Comparison of ENCODE assay signal across 17 cellular contexts in genomic region chr10:110784198-110784597, GRCh38.
A peak's percentile ranks its signal among the peaks of the same experiment; 100 is the strongest.
DNase-seq lines count a peak whose midpoint lies in the region; ATAC-seq and TF ChIP-seq lines count a peak whose summit lies in the region.
"Had no signal": no experiment of that assay in that cellular context is flagged by ENCODE, and none has a peak within 500 bp of the region (broad histone marks: within the 10 kb centered on the region; RNA-seq: fewer than 3 reads in every experiment).

No MANE protein-coding gene starts in this region.

- POLR2A ChIA-PET in T-cell (lab: Charles Lee): no interaction called here

- ATAC-seq in T-cell (replicated peaks in 1 of 4) (no peak), gastrocnemius medialis (peak; percentile 85 to 86)
- ATAC-seq: stimulated activated memory B cell treated with anti-CD40 and anti-IgM and Interleukin-4, amounts not matched to agents 10 μg/mL and 1 μg/mL and 100 μg/mL, for 72 hours had no signal

- H3K36me3 ChIP-seq in esophagus muscularis mucosa: peaks cover 0 to 7% (median 0%) of the 10 kb centered on the region in 4 donors
- H3K36me3 ChIP-seq in gastrocnemius medialis: no peaks in the 10 kb centered on the region

- CTCF ChIA-PET in T-cell (lab: Charles Lee): no interaction called here

- TF ChIP-seq POLR2A in esophagus muscularis mucosa (IDR thresholded peaks at IDR 0.05; ENCODE audit: low read depth) (no peak), gastrocnemius medialis (IDR thresholded peaks at IDR 0.05) (peak in 1 of 2 donors; percentile 28)

- H3K4me3 ChIP-seq in esophagus muscularis mucosa (no peak overlapping the region), gastrocnemius medialis (no peak overlapping the region)

- H3K4me1 ChIP-seq in esophagus muscularis mucosa (peaks cover 40 to 50% (median 42%) of the 10 kb centered on the region in 4 donors), gastrocnemius medialis (peaks cover 31 to 38% of the 10 kb centered on the region in 2 donors)

- in situ Hi-C loops in gastrocnemius medialis (cut with MboI; ENCODE audit: low sequenced_read_pairs in 4 of 4): loop anchor here in 2 of 4 donors (25.0 kb wide), 1 partner anchor 172 kb away; no protein-coding TSS in a partner anchor

- TF ChIP-seq EP300 in esophagus muscularis mucosa (IDR thresholded peaks at IDR 0.05): peak; percentile 94

- intact Hi-C loops in esophagus muscularis mucosa (cut with DNase I): no loop called here
- intact Hi-C loops in gastrocnemius medialis (cut with DNase I; ENCODE audit: low total_unique reads): no loop called here

- H3K27ac ChIP-seq in esophagus muscularis mucosa (replicated peaks in 1 of 4): peak overlapping the region; percentile 78 to 83 (median 80)
- peak overlapping the region; percentile 71 to 81 (median 78) for H3K27ac ChIP-seq in gastrocnemius medialis
- H3K27ac ChIP-seq: C4-2B had no signal

- H3K36me3 Mint-ChIP-seq in T-helper 1 cell treated with Interleukin-12 subunit alpha and Interleukin-12 subunit beta and Interleukin-4 antibody, amounts not matched to agents 30 μg/mL and 1 μg/mL, for 36 hours (ENCODE audit: low read depth): peaks cover 4% of the 10 kb centered on the region
- H3K36me3 Mint-ChIP-seq in T-cell: no peaks in the 10 kb centered on the region
- H3K36me3 Mint-ChIP-seq: stimulated activated memory B cell treated with anti-CD40 and anti-IgM and Interleukin-4, amounts not matched to agents 10 μg/mL and 1 μg/mL and 100 μg/mL, for 72 hours had no signal

- no peak for DNase-seq in T-helper 1 cell
- DNase-seq in T-cell: no peak
- DNase-seq in esophagus muscularis mucosa (ENCODE audit: extremely low spot score): no peak
- peak; percentile 61 to 70 for DNase-seq in gastrocnemius medialis
- DNase-seq in AML-193 (lab: John Stamatoyannopoulos, UW): no peak
- DNase-seq in cerebellar cortex (ENCODE audit: low spot score): no peak
- no peak for DNase-seq in kidney glomerular epithelial cell (lab: John Stamatoyannopoulos, UW)
- DNase-seq: 8988T, aorta, DMS79 treated with DMSO at 0.1 percent for 48 hours, GOT3, hypothalamus, NCI-H1694 treated with DMSO at 0.1 percent for 48 hours had no signal

- TF ChIP-seq CTCF in esophagus muscularis mucosa (IDR thresholded peaks at IDR 0.05) (peak in 1 of 3 experiments; percentile 4), gastrocnemius medialis (IDR thresholded peaks at IDR 0.05 in 4 of 5, conservative IDR thresholded peaks at IDR 0.05 in 1 of 5) (no peak)

- peaks cover 4% of the 10 kb centered on the region for H3K9me3 Mint-ChIP-seq in T-helper 1 cell treated with Interleukin-12 subunit alpha and Interleukin-12 subunit beta and Interleukin-4 antibody, amounts not matched to agents 30 μg/mL and 1 μg/mL, for 36 hours
- H3K9me3 Mint-ChIP-seq in T-cell: no peaks in the 10 kb centered on the region
- H3K9me3 Mint-ChIP-seq: dendritic cell treated with granulocyte-macrophage colony-stimulating factor and Interleukin-4, amounts not matched to agents 40 ng/mL and 50 ng/mL, for 4 days; stimulated activated memory B cell treated with anti-CD40 and anti-IgM and Interleukin-4, amounts not matched to agents 10 μg/mL and 1 μg/mL and 100 μg/mL, for 72 hours had no signal

- no peaks in the 10 kb centered on the region for H3K27me3 ChIP-seq in esophagus muscularis mucosa
- H3K27me3 ChIP-seq in gastrocnemius medialis: no peaks in the 10 kb centered on the region

- H3K27ac Mint-ChIP-seq in T-helper 1 cell treated with Interleukin-12 subunit alpha and Interleukin-12 subunit beta and Interleukin-4 antibody, amounts not matched to agents 30 μg/mL and 1 μg/mL, for 36 hours: peak overlapping the region; percentile 87
- peak overlapping the region; percentile 90 to 94 for H3K27ac Mint-ChIP-seq in T-cell
- H3K27ac Mint-ChIP-seq: dendritic cell treated with granulocyte-macrophage colony-stimulating factor and Interleukin-4, amounts not matched to agents 40 ng/mL and 50 ng/mL, for 4 days; stimulated activated memory B cell treated with anti-CD40 and anti-IgM and Interleukin-4, amounts not matched to agents 10 μg/mL and 1 μg/mL and 100 μg/mL, for 72 hours had no signal

- 65% methylated on average over 6 of the region's 6 CpGs for WGBS in esophagus muscularis mucosa

- no peaks in the 10 kb centered on the region for H3K9me3 ChIP-seq in esophagus muscularis mucosa
- no peaks in the 10 kb centered on the region for H3K9me3 ChIP-seq in gastrocnemius medialis

- no peak overlapping the region for H3K4me3 Mint-ChIP-seq in T-helper 1 cell treated with Interleukin-12 subunit alpha and Interleukin-12 subunit beta and Interleukin-4 antibody, amounts not matched to agents 30 μg/mL and 1 μg/mL, for 36 hours
- peak overlapping the region in 1 of 3 donors; percentile 10 for H3K4me3 Mint-ChIP-seq in T-cell
- H3K4me3 Mint-ChIP-seq: dendritic cell treated with granulocyte-macrophage colony-stimulating factor and Interleukin-4, amounts not matched to agents 40 ng/mL and 50 ng/mL, for 4 days; stimulated activated memory B cell treated with anti-CD40 and anti-IgM and Interleukin-4, amounts not matched to agents 10 μg/mL and 1 μg/mL and 100 μg/mL, for 72 hours had no signal

- H3K27me3 Mint-ChIP-seq in T-helper 1 cell treated with Interleukin-12 subunit alpha and Interleukin-12 subunit beta and Interleukin-4 antibody, amounts not matched to agents 30 μg/mL and 1 μg/mL, for 36 hours (ENCODE audit: low read depth): no peaks in the 10 kb centered on the region
- no peaks in the 10 kb centered on the region for H3K27me3 Mint-ChIP-seq in T-cell
- H3K27me3 Mint-ChIP-seq: stimulated activated memory B cell treated with anti-CD40 and anti-IgM and Interleukin-4, amounts not matched to agents 10 μg/mL and 1 μg/mL and 100 μg/mL, for 72 hours had no signal

- H3K4me1 Mint-ChIP-seq in T-helper 1 cell treated with Interleukin-12 subunit alpha and Interleukin-12 subunit beta and Interleukin-4 antibody, amounts not matched to agents 30 μg/mL and 1 μg/mL, for 36 hours (ENCODE audit: low read depth): peaks cover 29% of the 10 kb centered on the region
- H3K4me1 Mint-ChIP-seq in T-cell: peaks cover 34 to 42% (median 35%) of the 10 kb centered on the region in 3 donors

Comparison
In these comparisons a context has a peak if more than half of its experiments do, and no peak if none do; other contexts are left out.
1. DNase-seq: peak in gastrocnemius medialis (2 of 2); none in T-helper 1 cell (0 of 5), T-cell (0 of 34), esophagus muscularis mucosa (single experiment), AML-193 (0 of 2), cerebellar cortex (single experiment) and kidney glomerular epithelial cell (single experiment).
2. ATAC-seq: peak in gastrocnemius medialis (2 of 2); none in T-cell (0 of 4).